Comparison of ENCODE assay signal across 11 cellular contexts in genomic region chr21:33419538-33420123, GRCh38. TPM values are rescaled to one million over a fixed set of nuclear protein-coding genes. Genes with fewer than 3 reads are reported as not detected.
DNase-seq lines count a peak whose midpoint lies in the region; ATAC-seq lines count a peak whose summit lies in the region.
"Had no signal": no experiment of that assay in that cellular context is flagged by ENCODE, and none has a peak within 500 bp of the region (broad histone marks: within the 10 kb centered on the region; RNA-seq: fewer than 3 reads in every experiment).

No MANE protein-coding gene starts in this region.

- H3K4me1 Mint-ChIP-seq in naive thymus-derived CD8-positive, alpha-beta T cell, result peaks cover 3 to 20% (median 5%) of the 10 kb centered on the region in 4 donors

- H3K9me3 ChIP-seq in aorta (ENCODE audit: control insufficient read depth, low read length), result no peaks in the 10 kb centered on the region

- peaks cover 4 to 6% of the 10 kb centered on the region in 2 donors for H3K36me3 ChIP-seq in aorta (ENCODE audit: control insufficient read depth in 1 of 2, insufficient read depth in 2 of 2, low read length in 1 of 2)

- H3K27ac Mint-ChIP-seq in naive thymus-derived CD8-positive, alpha-beta T cell, result peak overlapping the region in 7 of 10 donors; percentile 9 to 92 (median 62)

- H3K4me1 ChIP-seq in aorta (ENCODE audit: control insufficient read depth in 1 of 2, insufficient read depth in 2 of 2, low read length in 2 of 2), result no peaks in the 10 kb centered on the region

- no peak overlapping the region for H3K27ac ChIP-seq in aorta (ENCODE audit: low read depth in 1 of 2, low read length in 2 of 2)

- WGBS in aorta, 2 donors, result 78% methylated on average over 12 of the region's 12 CpGs

- peak; percentile 92 for ATAC-seq in Right ventricle myocardium inferior
- peak; percentile 73 for ATAC-seq in esophagus mucosa
- ATAC-seq in naive thymus-derived CD8-positive, alpha-beta T cell, result no peak
- peak; percentile 78 for ATAC-seq in aorta (ENCODE audit: low FRiP score)

- POLR2A ChIA-PET in naive thymus-derived CD8-positive, alpha-beta T cell (lab: Charles Lee), result no interaction called here

- no peak for DNase-seq in Right ventricle myocardium inferior (ENCODE audit: missing footprints)
- DNase-seq in cardiac septum (ENCODE audit: low spot score), result no peak
- DNase-seq in naive thymus-derived CD8-positive, alpha-beta T cell, result no peak
- DNase-seq in aorta, result peak in 1 of 2 donors; percentile 74
- DNase-seq in iPS-NIHi7 (ENCODE audit: extremely low spot score), result no peak
- no peak for DNase-seq in NCI-H2196 (lab: John Stamatoyannopoulos, UW; ENCODE audit: unreplicated experiment)
- no peak for DNase-seq in activated CD4-positive, alpha-beta T cell treated with anti-CD3 and anti-CD28 coated beads, Interleukin-2, amount 50 U/mL, for 1 hour
- DNase-seq: kidney; NCI-H1694 treated with DMSO at 0.1 percent for 48 hours; stimulated activated CD4-positive, alpha-beta T cell treated with anti-CD3 and anti-CD28 coated beads, Interleukin-15, amount 100 ng/mL, for 24 hours had no signal

- no peak overlapping the region for H3K4me3 Mint-ChIP-seq in naive thymus-derived CD8-positive, alpha-beta T cell

- intact Hi-C loops in Right ventricle myocardium inferior (cut with DNase I), result no loop called here
- intact Hi-C loops in cardiac septum (cut with DNase I), result loop anchor here (10.0 kb wide), 1 partner anchor 585 kb away; no protein-coding TSS in a partner anchor
- intact Hi-C loops in aorta (cut with DNase I), result no loop called here

- peaks cover 4 to 90% (median 13%) of the 10 kb centered on the region in 3 donors for H3K36me3 Mint-ChIP-seq in naive thymus-derived CD8-positive, alpha-beta T cell

- H3K27me3 ChIP-seq in aorta (ENCODE audit: control insufficient read depth in 1 of 2, insufficient read depth in 2 of 2, low read length in 1 of 2), result no peaks in the 10 kb centered on the region

- H3K4me3 ChIP-seq in aorta (ENCODE audit: low read length in 2 of 2), result no peak overlapping the region

- no peaks in the 10 kb centered on the region for H3K27me3 Mint-ChIP-seq in naive thymus-derived CD8-positive, alpha-beta T cell

- no peaks in the 10 kb centered on the region for H3K9me3 Mint-ChIP-seq in naive thymus-derived CD8-positive, alpha-beta T cell

RNA-seq across cellular contexts. Expression of gene IFNGR2, which starts 16.4 kb away (rescaled TPM):
- total RNA-seq in Right ventricle myocardium inferior (36.4 TPM), cardiac septum (37.0 TPM), esophagus mucosa (86.8 TPM), aorta (10 to 100 TPM; 56.2 to 81.1 TPM)
- total RNA-seq in naive thymus-derived CD8-positive, alpha-beta T cell, result 10 to 100 TPM; 24.4 to 27.8 TPM
- 10 to 100 TPM; 11.3 to 30.9 (median 23.0) TPM for polyA plus RNA-seq in naive thymus-derived CD8-positive, alpha-beta T cell
- 10 to 100 TPM; 54.1 to 69.1 TPM for polyA plus RNA-seq in aorta

Comparison
In these comparisons a context has a peak if more than half of its experiments do, and no peak if none do; other contexts are left out.
1. ATAC-seq: peak in Right ventricle myocardium inferior (single experiment), esophagus mucosa (single experiment) and aorta (single experiment); none in naive thymus-derived CD8-positive, alpha-beta T cell (0 of 2).